Comparison of ENCODE assay signal across 10 cellular contexts in the genomic region with DNA sequence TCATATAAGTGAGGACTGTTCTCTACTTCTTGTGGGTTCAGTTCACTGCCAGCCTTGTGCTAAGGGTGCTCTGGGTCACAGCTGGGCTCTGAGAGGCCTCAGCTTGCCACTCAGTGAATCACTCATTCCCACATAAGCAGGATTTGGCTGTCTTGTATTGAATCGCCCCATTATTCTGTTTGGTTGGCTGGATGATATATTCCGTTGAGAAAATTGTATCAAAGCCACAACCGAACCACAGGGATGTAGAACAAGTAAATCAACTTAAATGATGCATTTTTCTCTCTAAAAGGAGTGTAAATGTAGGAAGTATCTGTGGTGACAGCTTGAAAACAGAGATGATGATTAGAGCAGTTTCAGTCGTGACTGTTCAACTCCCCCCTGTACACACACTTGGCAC. TPM values are rescaled to one million over a fixed set of nuclear protein-coding genes. Genes with fewer than 3 reads are reported as not detected.
A peak's percentile ranks its signal among the peaks of the same experiment; 100 is the strongest.
DNase-seq lines count a peak whose midpoint lies in the region; ATAC-seq lines count a peak whose summit lies in the region.
"Had no signal": no experiment of that assay in that cellular context is flagged by ENCODE, and none has a peak within 500 bp of the region (broad histone marks: within the 10 kb centered on the region; RNA-seq: fewer than 3 reads in every experiment).

No MANE protein-coding gene starts in this region.

- H3K27ac ChIP-seq in epithelial cell of prostate, result no peak overlapping the region

- peak; percentile 65 for ATAC-seq in activated CD8-positive, alpha-beta memory T cell treated with anti-CD3 and anti-CD28 coated beads, Interleukin-2, amount 10 ng/mL, durations not matched to agents 7 days and 5 days
- ATAC-seq in T-helper 17 cell (peak; percentile 69), GM18861 (IDR thresholded peaks at IDR 0.05; ENCODE audit: unreplicated experiment) (no peak), HG03025 (IDR thresholded peaks at IDR 0.05; ENCODE audit: low FRiP score, unreplicated experiment) (no peak)
- ATAC-seq in stimulated activated effector memory CD8-positive, alpha-beta T cell treated with anti-CD3 and anti-CD28 coated beads, Interleukin-12 subunit alpha, Interleukin-12 subunit beta, amount 100 ng/mL, for 72 hours, result peak; percentile 84

- peak overlapping the region; percentile 57 for H3K27ac Mint-ChIP-seq in activated CD8-positive, alpha-beta memory T cell treated with anti-CD3 and anti-CD28 coated beads, Interleukin-2, amount 10 ng/mL, durations not matched to agents 7 days and 5 days
- H3K27ac Mint-ChIP-seq in T-helper 17 cell, result peak overlapping the region; percentile 78
- H3K27ac Mint-ChIP-seq in stimulated activated effector memory CD8-positive, alpha-beta T cell treated with anti-CD3 and anti-CD28 coated beads, Interleukin-12 subunit alpha, Interleukin-12 subunit beta, amount 100 ng/mL, for 72 hours, result peak overlapping the region; percentile 68

- no peak overlapping the region for H3K4me3 Mint-ChIP-seq in activated CD8-positive, alpha-beta memory T cell treated with anti-CD3 and anti-CD28 coated beads, Interleukin-2, amount 10 ng/mL, durations not matched to agents 7 days and 5 days
- H3K4me3 Mint-ChIP-seq in T-helper 17 cell, result peak overlapping the region; percentile 39
- peak overlapping the region; percentile 50 for H3K4me3 Mint-ChIP-seq in stimulated activated effector memory CD8-positive, alpha-beta T cell treated with anti-CD3 and anti-CD28 coated beads, Interleukin-12 subunit alpha, Interleukin-12 subunit beta, amount 100 ng/mL, for 72 hours

- no peaks in the 10 kb centered on the region for H3K9me3 ChIP-seq in T-helper 17 cell (ENCODE audit: control insufficient read depth, low read length, poor library complexity, severe bottlenecking)

- peaks cover 20% of the 10 kb centered on the region for H3K36me3 Mint-ChIP-seq in activated CD8-positive, alpha-beta memory T cell treated with anti-CD3 and anti-CD28 coated beads, Interleukin-2, amount 10 ng/mL, durations not matched to agents 7 days and 5 days
- peaks cover 4% of the 10 kb centered on the region for H3K36me3 Mint-ChIP-seq in T-helper 17 cell (ENCODE audit: low read depth)
- H3K36me3 Mint-ChIP-seq in stimulated activated effector memory CD8-positive, alpha-beta T cell treated with anti-CD3 and anti-CD28 coated beads, Interleukin-12 subunit alpha, Interleukin-12 subunit beta, amount 100 ng/mL, for 72 hours, result peaks cover 20% of the 10 kb centered on the region

- H3K4me1 Mint-ChIP-seq in activated CD8-positive, alpha-beta memory T cell treated with anti-CD3 and anti-CD28 coated beads, Interleukin-2, amount 10 ng/mL, durations not matched to agents 7 days and 5 days, result peaks cover 69% of the 10 kb centered on the region
- peaks cover 65% of the 10 kb centered on the region for H3K4me1 Mint-ChIP-seq in T-helper 17 cell
- H3K4me1 Mint-ChIP-seq in stimulated activated effector memory CD8-positive, alpha-beta T cell treated with anti-CD3 and anti-CD28 coated beads, Interleukin-12 subunit alpha, Interleukin-12 subunit beta, amount 100 ng/mL, for 72 hours, result peaks cover 83% of the 10 kb centered on the region

- peak; percentile 46 for DNase-seq in activated CD8-positive, alpha-beta memory T cell treated with anti-CD3 and anti-CD28 coated beads, Interleukin-2, amount 10 ng/mL, durations not matched to agents 7 days and 5 days
- DNase-seq in activated CD8-positive, alpha-beta memory T cell treated with anti-CD3 and anti-CD28 coated beads, Interleukin-2, amount 50 U/mL, for 4 hours, result no peak
- DNase-seq in T-helper 17 cell, result no peak
- DNase-seq in epithelial cell of prostate (ENCODE audit: low read depth, low spot score), result peak; percentile 27
- DNase-seq in stimulated activated effector memory CD8-positive, alpha-beta T cell treated with anti-CD3 and anti-CD28 coated beads, Interleukin-12 subunit alpha, Interleukin-12 subunit beta, amount 100 ng/mL, for 72 hours (ENCODE audit: low spot score in 2 of 2), result no peak
- no peak for DNase-seq in RPMI8226
- DNase-seq: MV-4-11, occipital lobe had no signal

- H3K9me3 Mint-ChIP-seq in activated CD8-positive, alpha-beta memory T cell treated with anti-CD3 and anti-CD28 coated beads, Interleukin-2, amount 10 ng/mL, durations not matched to agents 7 days and 5 days (ENCODE audit: low read depth), result peaks cover 4% of the 10 kb centered on the region
- peaks cover 3% of the 10 kb centered on the region for H3K9me3 Mint-ChIP-seq in stimulated activated effector memory CD8-positive, alpha-beta T cell treated with anti-CD3 and anti-CD28 coated beads, Interleukin-12 subunit alpha, Interleukin-12 subunit beta, amount 100 ng/mL, for 72 hours

- CTCF ChIA-PET in activated CD8-positive, alpha-beta memory T cell treated with anti-CD3 and anti-CD28 coated beads, Interleukin-2, amount 10 ng/mL, durations not matched to agents 7 days and 5 days (lab: Charles Lee), result no interaction called here

- no peaks in the 10 kb centered on the region for H3K27me3 Mint-ChIP-seq in activated CD8-positive, alpha-beta memory T cell treated with anti-CD3 and anti-CD28 coated beads, Interleukin-2, amount 10 ng/mL, durations not matched to agents 7 days and 5 days
- no peaks in the 10 kb centered on the region for H3K27me3 Mint-ChIP-seq in T-helper 17 cell

RNA-seq across cellular contexts. Expression of a gene that starts 39.6 kb away (rescaled TPM):
- total RNA-seq in activated CD8-positive, alpha-beta memory T cell treated with anti-CD3 and anti-CD28 coated beads, Interleukin-2, amount 10 ng/mL, durations not matched to agents 7 days and 5 days, result 10 to 100 TPM; 59.0 to 69.7 TPM
- total RNA-seq in T-helper 17 cell, result 100 to 1,000 TPM; 187 to 226 TPM

Comparison
In these comparisons a context has a peak if more than half of its experiments do, and no peak if none do; other contexts are left out.
1. DNase-seq: peak in activated CD8-positive, alpha-beta memory T cell treated with anti-CD3 and anti-CD28 coated beads, Interleukin-2, amount 10 ng/mL, durations not matched to agents 7 days and 5 days (single experiment) and epithelial cell of prostate (single experiment); none in activated CD8-positive, alpha-beta memory T cell treated with anti-CD3 and anti-CD28 coated beads, Interleukin-2, amount 50 U/mL, for 4 hours (single experiment), T-helper 17 cell (0 of 3), stimulated activated effector memory CD8-positive, alpha-beta T cell treated with anti-CD3 and anti-CD28 coated beads, Interleukin-12 subunit alpha, Interleukin-12 subunit beta, amount 100 ng/mL, for 72 hours (0 of 2) and RPMI8226 (single experiment).
2. ATAC-seq: peak in activated CD8-positive, alpha-beta memory T cell treated with anti-CD3 and anti-CD28 coated beads, Interleukin-2, amount 10 ng/mL, durations not matched to agents 7 days and 5 days (single experiment), T-helper 17 cell (single experiment) and stimulated activated effector memory CD8-positive, alpha-beta T cell treated with anti-CD3 and anti-CD28 coated beads, Interleukin-12 subunit alpha, Interleukin-12 subunit beta, amount 100 ng/mL, for 72 hours (single experiment); none in GM18861 (single experiment) and HG03025 (single experiment).
3. Peak in every context shown above with its lines, with median percentiles within 50 percentile points of each other: H3K27ac Mint-ChIP-seq.